2 cellular contexts compared by ENCODE assay signal in the genomic region with DNA sequence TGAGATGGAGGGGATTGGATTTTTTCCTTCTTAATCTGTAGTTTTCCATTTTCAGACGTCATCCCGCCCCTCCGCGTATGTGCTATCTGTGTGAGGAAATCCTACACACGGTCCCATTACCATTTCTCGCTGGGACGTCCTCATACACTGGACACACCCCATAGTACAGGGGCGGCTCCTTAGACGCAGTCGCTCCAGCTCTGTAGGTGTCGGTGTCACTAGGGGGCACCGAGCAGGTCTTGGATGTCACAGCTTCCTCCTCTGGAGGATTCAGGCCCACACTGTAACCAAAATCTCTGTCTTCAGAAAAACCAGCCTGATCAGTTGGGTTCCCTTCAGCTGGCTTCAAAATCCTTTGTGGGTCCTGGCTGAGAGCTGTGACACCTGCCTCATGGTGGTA.
TF ChIP-seq lines count a peak whose summit lies in the region.

No MANE protein-coding gene starts in this region.

TF ChIP-seq in HepG2, 621 proteins besides CTCF, POLR2A, EP300 and RAD21:
- no peak for TF ChIP-seq ZNF33B (CRISPR knock-in tag; IDR thresholded peaks at IDR 0.05)
- no peak for TF ChIP-seq GATAD1 (CRISPR knock-in tag; IDR thresholded peaks at IDR 0.05)
- TF ChIP-seq MTF1 (CRISPR knock-in tag; IDR thresholded peaks at IDR 0.05), result no peak
- TF ChIP-seq, protein P1, sequence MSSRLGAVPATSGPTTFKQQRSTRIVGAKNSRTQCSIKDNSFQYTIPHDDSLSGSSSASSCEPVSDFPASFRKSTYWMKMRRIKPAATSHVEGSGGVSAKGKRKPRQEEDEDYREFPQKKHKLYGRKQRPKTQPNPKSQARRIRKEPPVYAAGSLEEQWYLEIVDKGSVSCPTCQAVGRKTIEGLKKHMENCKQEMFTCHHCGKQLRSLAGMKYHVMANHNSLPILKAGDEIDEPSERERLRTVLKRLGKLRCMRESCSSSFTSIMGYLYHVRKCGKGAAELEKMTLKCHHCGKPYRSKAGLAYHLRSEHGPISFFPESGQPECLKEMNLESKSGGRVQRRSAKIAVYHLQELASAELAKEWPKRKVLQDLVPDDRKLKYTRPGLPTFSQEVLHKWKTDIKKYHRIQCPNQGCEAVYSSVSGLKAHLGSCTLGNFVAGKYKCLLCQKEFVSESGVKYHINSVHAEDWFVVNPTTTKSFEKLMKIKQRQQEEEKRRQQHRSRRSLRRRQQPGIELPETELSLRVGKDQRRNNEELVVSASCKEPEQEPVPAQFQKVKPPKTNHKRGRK (CRISPR knock-in tag; IDR thresholded peaks at IDR 0.05), result no peak
- no peak for TF ChIP-seq PCBP1 (IDR thresholded peaks at IDR 0.05; ENCODE audit: borderline replicate concordance, low read depth, low read length)
- no peak for TF ChIP-seq ZNF746 (CRISPR knock-in tag; IDR thresholded peaks at IDR 0.05)
- peak; percentile 80 for TF ChIP-seq PRPF4 (IDR thresholded peaks at IDR 0.05; ENCODE audit: low read depth, low read length, poor library complexity, severe bottlenecking)
- TF ChIP-seq ZNF615 (CRISPR knock-in tag; IDR thresholded peaks at IDR 0.05; ENCODE audit: borderline replicate concordance), result no peak
- TF ChIP-seq MEF2D (CRISPR knock-in tag; IDR thresholded peaks at IDR 0.05), result no peak

TF ChIP-seq in K562, 482 proteins besides CTCF, POLR2A, EP300 and RAD21:
- TF ChIP-seq CC2D1A (IDR thresholded peaks at IDR 0.05) (no peak), ZNF354B (CRISPR knock-in tag; IDR thresholded peaks at IDR 0.05) (no peak), PTTG1 (tag; IDR thresholded peaks at IDR 0.05; ENCODE audit: low read depth) (no peak), ZNF124 (CRISPR knock-in tag; IDR thresholded peaks at IDR 0.05) (no peak), ZNF263 (CRISPR knock-in tag; IDR thresholded peaks at IDR 0.05; ENCODE audit: borderline replicate concordance) (no peak)
- TF ChIP-seq, protein P2, sequence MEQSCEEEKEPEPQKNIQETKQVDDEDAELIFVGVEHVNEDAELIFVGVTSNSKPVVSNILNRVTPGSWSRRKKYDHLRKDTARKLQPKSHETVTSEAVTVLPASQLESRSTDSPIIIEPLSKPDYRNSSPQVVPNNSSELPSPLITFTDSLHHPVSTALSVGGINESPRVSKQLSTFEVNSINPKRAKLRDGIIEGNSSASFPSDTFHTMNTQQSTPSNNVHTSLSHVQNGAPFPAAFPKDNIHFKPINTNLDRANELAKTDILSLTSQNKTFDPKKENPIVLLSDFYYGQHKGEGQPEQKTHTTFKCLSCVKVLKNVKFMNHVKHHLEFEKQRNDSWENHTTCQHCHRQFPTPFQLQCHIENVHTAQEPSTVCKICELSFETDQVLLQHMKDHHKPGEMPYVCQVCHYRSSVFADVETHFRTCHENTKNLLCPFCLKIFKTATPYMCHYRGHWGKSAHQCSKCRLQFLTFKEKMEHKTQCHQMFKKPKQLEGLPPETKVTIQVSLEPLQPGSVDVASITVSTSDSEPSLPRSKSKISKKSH (CRISPR knock-in tag; IDR thresholded peaks at IDR 0.05), result no peak
- TF ChIP-seq, protein P3, sequence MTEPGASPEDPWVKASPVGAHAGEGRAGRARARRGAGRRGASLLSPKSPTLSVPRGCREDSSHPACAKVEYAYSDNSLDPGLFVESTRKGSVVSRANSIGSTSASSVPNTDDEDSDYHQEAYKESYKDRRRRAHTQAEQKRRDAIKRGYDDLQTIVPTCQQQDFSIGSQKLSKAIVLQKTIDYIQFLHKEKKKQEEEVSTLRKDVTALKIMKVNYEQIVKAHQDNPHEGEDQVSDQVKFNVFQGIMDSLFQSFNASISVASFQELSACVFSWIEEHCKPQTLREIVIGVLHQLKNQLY (CRISPR knock-in tag; conservative IDR thresholded peaks at IDR 0.05), result no peak
- TF ChIP-seq, protein P4, sequence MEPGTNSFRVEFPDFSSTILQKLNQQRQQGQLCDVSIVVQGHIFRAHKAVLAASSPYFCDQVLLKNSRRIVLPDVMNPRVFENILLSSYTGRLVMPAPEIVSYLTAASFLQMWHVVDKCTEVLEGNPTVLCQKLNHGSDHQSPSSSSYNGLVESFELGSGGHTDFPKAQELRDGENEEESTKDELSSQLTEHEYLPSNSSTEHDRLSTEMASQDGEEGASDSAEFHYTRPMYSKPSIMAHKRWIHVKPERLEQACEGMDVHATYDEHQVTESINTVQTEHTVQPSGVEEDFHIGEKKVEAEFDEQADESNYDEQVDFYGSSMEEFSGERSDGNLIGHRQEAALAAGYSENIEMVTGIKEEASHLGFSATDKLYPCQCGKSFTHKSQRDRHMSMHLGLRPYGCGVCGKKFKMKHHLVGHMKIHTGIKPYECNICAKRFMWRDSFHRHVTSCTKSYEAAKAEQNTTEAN (CRISPR knock-in tag; IDR thresholded peaks at IDR 0.05), result no peak
